Comparison of ENCODE assay signal across 7 cellular contexts in the genomic region with DNA sequence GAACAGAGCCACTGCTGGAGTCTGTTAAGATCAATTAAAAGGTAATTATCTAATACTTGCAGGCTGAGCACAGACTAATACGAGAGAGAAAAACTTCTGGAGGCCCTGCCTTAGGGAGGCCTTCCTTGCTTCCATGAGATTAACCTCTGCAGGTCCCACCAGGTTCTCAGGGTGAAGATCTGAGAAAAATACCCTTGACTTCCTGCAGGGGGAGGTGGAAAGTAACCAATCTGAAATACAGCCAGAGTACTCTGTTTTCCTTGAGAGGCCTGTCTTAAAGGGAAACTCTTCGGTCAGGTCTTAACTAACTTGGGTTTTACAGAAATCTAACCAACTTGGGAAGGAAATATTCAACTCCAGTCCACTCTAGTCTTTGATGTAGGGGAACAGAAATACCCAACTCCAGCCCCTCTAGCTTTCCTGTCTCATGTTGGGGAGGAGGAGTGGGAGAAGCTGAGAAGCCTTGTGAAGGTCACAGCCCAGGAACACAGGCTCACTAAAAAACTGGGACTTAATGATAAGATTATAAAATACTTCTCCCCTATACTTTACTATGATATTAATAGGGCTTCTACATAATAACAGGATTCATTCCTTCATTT.
DNase-seq lines count a peak whose midpoint lies in the region; ATAC-seq and TF ChIP-seq lines count a peak whose summit lies in the region.

No MANE protein-coding gene starts in this region.

- ATAC-seq in HG03097 (IDR thresholded peaks at IDR 0.05; ENCODE audit: low FRiP score, unreplicated experiment): peak; percentile 84

- H3K9me3 Mint-ChIP-seq in progenitor cell of endocrine pancreas (ENCODE audit: low read depth): peaks cover 3% of the 10 kb centered on the region
- no peaks in the 10 kb centered on the region for H3K9me3 Mint-ChIP-seq in activated T-helper 2 cell treated with anti-CD3 and anti-CD28 coated beads, Interferon-gamma antibody, Interleukin-2, Interleukin-4, amounts not matched to agents 10 μg/mL and 5 μg/mL and 100 μg/mL, durations not matched to agents 14 hours and 24 hours and 36 hours

- no peak overlapping the region for H3K4me3 Mint-ChIP-seq in progenitor cell of endocrine pancreas (ENCODE audit: low read depth)
- H3K4me3 Mint-ChIP-seq in activated T-helper 2 cell treated with anti-CD3 and anti-CD28 coated beads, Interferon-gamma antibody, Interleukin-2, Interleukin-4, amounts not matched to agents 10 μg/mL and 5 μg/mL and 100 μg/mL, durations not matched to agents 14 hours and 24 hours and 36 hours (ENCODE audit: low read depth): no peak overlapping the region

- peak overlapping the region; percentile 39 for H3K27ac Mint-ChIP-seq in progenitor cell of endocrine pancreas
- H3K27ac Mint-ChIP-seq in activated T-helper 2 cell treated with anti-CD3 and anti-CD28 coated beads, Interferon-gamma antibody, Interleukin-2, Interleukin-4, amounts not matched to agents 10 μg/mL and 5 μg/mL and 100 μg/mL, durations not matched to agents 14 hours and 24 hours and 36 hours: no peak overlapping the region

- peaks cover 2% of the 10 kb centered on the region for H3K4me1 Mint-ChIP-seq in progenitor cell of endocrine pancreas (ENCODE audit: low read depth)
- H3K4me1 Mint-ChIP-seq in activated T-helper 2 cell treated with anti-CD3 and anti-CD28 coated beads, Interferon-gamma antibody, Interleukin-2, Interleukin-4, amounts not matched to agents 10 μg/mL and 5 μg/mL and 100 μg/mL, durations not matched to agents 14 hours and 24 hours and 36 hours (ENCODE audit: low read depth): no peaks in the 10 kb centered on the region

- no peaks in the 10 kb centered on the region for H3K27me3 Mint-ChIP-seq in progenitor cell of endocrine pancreas
- no peaks in the 10 kb centered on the region for H3K27me3 Mint-ChIP-seq in activated T-helper 2 cell treated with anti-CD3 and anti-CD28 coated beads, Interferon-gamma antibody, Interleukin-2, Interleukin-4, amounts not matched to agents 10 μg/mL and 5 μg/mL and 100 μg/mL, durations not matched to agents 14 hours and 24 hours and 36 hours (ENCODE audit: low read depth)

- peaks cover 9% of the 10 kb centered on the region for H3K36me3 Mint-ChIP-seq in progenitor cell of endocrine pancreas (ENCODE audit: insufficient read depth)
- H3K36me3 Mint-ChIP-seq in activated T-helper 2 cell treated with anti-CD3 and anti-CD28 coated beads, Interferon-gamma antibody, Interleukin-2, Interleukin-4, amounts not matched to agents 10 μg/mL and 5 μg/mL and 100 μg/mL, durations not matched to agents 14 hours and 24 hours and 36 hours (ENCODE audit: low read depth): peaks cover 12% of the 10 kb centered on the region

- TF ChIP-seq CTCF in epithelial cell of esophagus (IDR thresholded peaks at IDR 0.05; ENCODE audit: insufficient read depth, low read depth, low read length, missing control alignments) (peak; percentile 92), progenitor cell of endocrine pancreas (IDR thresholded peaks at IDR 0.05; ENCODE audit: unreplicated experiment) (peak; percentile 72)

- no peak overlapping the region for H3K4me3 ChIP-seq in epithelial cell of esophagus (ENCODE audit: low read length)

- peak; percentile 51 for DNase-seq in EH (ENCODE audit: low read depth)
- DNase-seq in GM19238 (ENCODE audit: insufficient read length, low spot score): peak; percentile 1
- DNase-seq in OCI-M1 (lab: John Stamatoyannopoulos, UW): peak; percentile 69
- peak; percentile 62 for DNase-seq in epithelial cell of esophagus (ENCODE audit: low read depth)
- DNase-seq in progenitor cell of endocrine pancreas (ENCODE audit: low spot score, unreplicated experiment): no peak
- DNase-seq in activated T-helper 2 cell treated with anti-CD3 and anti-CD28 coated beads, Interferon-gamma antibody, Interleukin-2, Interleukin-4, amounts not matched to agents 10 μg/mL and 5 μg/mL and 100 μg/mL, durations not matched to agents 14 hours and 24 hours and 36 hours (ENCODE audit: low spot score): no peak

- intact Hi-C loops in activated T-helper 2 cell treated with anti-CD3 and anti-CD28 coated beads, Interferon-gamma antibody, Interleukin-2, Interleukin-4, amounts not matched to agents 10 μg/mL and 5 μg/mL and 100 μg/mL, durations not matched to agents 14 hours and 24 hours and 36 hours (cut with micrococcal nuclease): no loop called here

Comparison
In these comparisons a context has a peak if more than half of its experiments do, and no peak if none do; other contexts are left out.
1. DNase-seq: peak in EH (single experiment), GM19238 (single experiment), OCI-M1 (single experiment) and epithelial cell of esophagus (single experiment); none in progenitor cell of endocrine pancreas (single experiment) and activated T-helper 2 cell treated with anti-CD3 and anti-CD28 coated beads, Interferon-gamma antibody, Interleukin-2, Interleukin-4, amounts not matched to agents 10 μg/mL and 5 μg/mL and 100 μg/mL, durations not matched to agents 14 hours and 24 hours and 36 hours (single experiment).